In genomic region chr17:14760212-14760611, GRCh38 we compare ENCODE assay signal across 1 cellular context.
TF ChIP-seq lines count a peak whose summit lies in the region.

No MANE protein-coding gene starts in this region.

TF ChIP-seq in GM23338, 12 proteins besides CTCF, POLR2A, EP300 and RAD21 (continued from another document):
- TF ChIP-seq ZNF462 (CRISPR knock-in tag; IDR thresholded peaks at IDR 0.05): no peak
- TF ChIP-seq ZNF114 (CRISPR knock-in tag; IDR thresholded peaks at IDR 0.05): no peak
- TF ChIP-seq REST (IDR thresholded peaks at IDR 0.05; ENCODE audit: unreplicated experiment): no peak
- no peak for TF ChIP-seq JUNB (IDR thresholded peaks at IDR 0.05; ENCODE audit: unreplicated experiment)
- no peak for TF ChIP-seq STAT1 (IDR thresholded peaks at IDR 0.05; ENCODE audit: unreplicated experiment)
